In the genomic region with DNA sequence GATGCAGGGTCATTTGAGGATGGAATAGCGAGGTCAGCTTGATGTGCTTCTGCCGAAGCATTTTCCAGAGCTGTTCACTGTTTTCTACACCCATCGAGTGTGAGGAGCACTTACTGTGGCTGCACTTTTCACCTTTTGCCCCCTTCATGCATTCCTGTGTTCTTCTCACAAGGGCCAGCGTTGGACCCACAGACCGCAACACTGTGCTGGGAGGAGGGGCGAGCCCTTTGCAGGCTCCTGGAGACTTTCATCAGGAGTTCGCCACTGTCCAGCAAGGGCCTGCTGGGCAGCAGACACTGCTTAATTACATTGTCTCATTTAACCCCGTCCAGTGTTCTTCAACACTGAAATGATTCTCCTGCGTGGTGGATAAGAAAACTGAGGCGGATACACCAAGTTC, we compare ENCODE assay signal across 39 cellular contexts. TPM values are rescaled to one million over a fixed set of nuclear protein-coding genes. Genes with fewer than 3 reads are reported as not detected.
"Had no signal": no experiment of that assay in that cellular context is flagged by ENCODE, and none has a peak within 500 bp of the region (broad histone marks: within the 10 kb centered on the region; RNA-seq: fewer than 3 reads in every experiment).

No MANE protein-coding gene starts in this region.

- H3K36me3 ChIP-seq: brain microvascular endothelial cell, cardiac muscle cell, Peyer's patch, WERI-Rb-1 had no signal

- DNase-seq: activated CD4-positive, alpha-beta T cell treated with anti-CD3 and anti-CD28 coated beads for 1 hour; activated CD4-positive, alpha-beta T cell treated with anti-CD3 and anti-CD28 coated beads for 48 hours; activated CD4-positive, alpha-beta T cell treated with anti-CD3 and anti-CD28 coated beads, Interleukin-2, amount 50 U/mL, for 4 hours; activated CD4-positive, CD25-positive, alpha-beta regulatory T cell; activated gamma-delta T cell treated with Interleukin-2 at 50 U/mL for 16 hours; activated naive CD4-positive, alpha-beta T cell treated with anti-CD3 and anti-CD28 coated beads, Interleukin-2, amount 50 U/mL, for 16 hours; activated naive CD8-positive, alpha-beta T cell treated with anti-CD3 and anti-CD28 coated beads for 36 hours; activated T-cell treated with anti-CD3 and anti-CD28 coated beads for 4 hours; activated T-cell treated with anti-CD3 and anti-CD28 coated beads, Interleukin-2, amount 50 U/mL, for 4 hours; amniotic stem cell; aorta; brain microvascular endothelial cell; MM.1S; MV-4-11; NCI-H1092 treated with DMSO at 0.1 percent for 48 hours; NCI-H1417; NCI-H146; NCI-H187; NCI-H2029 treated with DMSO at 0.1 percent for 48 hours; NCI-H2107; NCI-H2171; NCI-H510A; NCI-H526; NCI-H748 treated with DMSO at 0.1 percent for 48 hours; NK-92 treated with Interleukin-12 subunit alpha and Interleukin-12 subunit beta, amount 100 ng/mL, for 24 hours; PC-3; Peyer's patch; RPMI8226; SIG-M5; SW 1271; T1000; WERI-Rb-1 had no signal

- H3K36me3 Mint-ChIP-seq: activated naive CD8-positive, alpha-beta T cell treated with anti-CD3 and anti-CD28 coated beads for 36 hours had no signal

- H3K27ac Mint-ChIP-seq: activated naive CD8-positive, alpha-beta T cell treated with anti-CD3 and anti-CD28 coated beads for 36 hours; activated T-helper 1 cell treated with anti-CD3 and anti-CD28 coated beads, Interleukin-12 subunit alpha, Interleukin-12 subunit beta, Interleukin-2, Interleukin-4 antibody, amounts not matched to agents 30 ng/mL and 10 ng/mL and 1 ng/mL, durations not matched to agents 14 hours and 24 hours and 36 hours had no signal

- H3K4me1 Mint-ChIP-seq: activated naive CD8-positive, alpha-beta T cell treated with anti-CD3 and anti-CD28 coated beads for 36 hours; central memory CD8-positive, alpha-beta T cell had no signal

- ATAC-seq: activated T-cell treated with anti-CD3 and anti-CD28 coated beads, Interleukin-2, amount 50 U/mL, for 4 hours; PC-3; Right ventricle myocardium inferior had no signal

- H3K9me3 ChIP-seq: Peyer's patch had no signal

- H3K4me3 ChIP-seq: cardiac muscle cell, Peyer's patch had no signal

- H3K27ac ChIP-seq: brain microvascular endothelial cell, cardiac muscle cell, KMS-11, Peyer's patch, WERI-Rb-1 had no signal

- H3K4me3 Mint-ChIP-seq: activated naive CD8-positive, alpha-beta T cell treated with anti-CD3 and anti-CD28 coated beads for 36 hours; activated T-cell treated with anti-CD3 and anti-CD28 coated beads, Interleukin-2, amount 50 U/mL, for 4 hours; activated T-helper 1 cell treated with anti-CD3 and anti-CD28 coated beads, Interleukin-12 subunit alpha, Interleukin-12 subunit beta, Interleukin-2, Interleukin-4 antibody, amounts not matched to agents 30 ng/mL and 10 ng/mL and 1 ng/mL, durations not matched to agents 14 hours and 24 hours and 36 hours; central memory CD8-positive, alpha-beta T cell had no signal

- H3K27me3 ChIP-seq: brain microvascular endothelial cell, cardiac muscle cell, Peyer's patch had no signal

- H3K9ac ChIP-seq: KMS-11 had no signal

RNA-seq across cellular contexts. Expression of a gene that starts 29.9 kb away (rescaled TPM):
- total RNA-seq: activated naive CD8-positive, alpha-beta T cell treated with anti-CD3 and anti-CD28 coated beads for 36 hours; activated T-helper 1 cell treated with anti-CD3 and anti-CD28 coated beads, Interleukin-12 subunit alpha, Interleukin-12 subunit beta, Interleukin-2, Interleukin-4 antibody, amounts not matched to agents 30 ng/mL and 10 ng/mL and 1 ng/mL, durations not matched to agents 14 hours and 24 hours and 36 hours; T-helper 1 cell treated with Interleukin-12 subunit alpha and Interleukin-12 subunit beta and Interleukin-4 antibody, amounts not matched to agents 30 ng/mL and 1 ng/mL, for 36 hours; T-helper 2 cell treated with Interferon-gamma antibody and Interleukin-4, amounts not matched to agents 100 ng/mL and 5 ng/mL, for 36 hours had no signal
